ENCODE assay signal across 6 cellular contexts in the genomic region with DNA sequence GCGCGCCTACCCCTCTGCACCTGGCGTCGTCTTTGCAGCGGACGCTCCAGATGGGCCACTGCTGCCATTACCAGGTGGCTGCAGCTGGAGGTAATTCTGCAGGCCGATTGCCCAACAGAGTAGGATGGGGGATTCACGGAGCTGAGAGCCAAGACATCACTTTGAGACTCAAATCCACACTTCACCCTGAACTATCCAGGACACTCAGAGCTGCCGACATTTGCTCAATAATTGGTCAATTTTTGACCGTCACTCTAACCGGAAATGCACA.
"Had no signal": no experiment of that assay in that cellular context is flagged by ENCODE, and none has a peak within 500 bp of the region (broad histone marks: within the 10 kb centered on the region; RNA-seq: fewer than 3 reads in every experiment).

No MANE protein-coding gene starts in this region.

- H3K4me3 ChIP-seq: GM23248, K562 had no signal

- H3K27ac ChIP-seq: GM23248, HL-60 had no signal

- H3K9ac ChIP-seq: GM23248 had no signal

- ATAC-seq: K562 had no signal

- DNase-seq: GM23248, GOT3, HCEC 1CT, IMR-90 had no signal

- FAIRE-seq: K562 had no signal

- H2AFZ ChIP-seq: GM23248 had no signal
